12 cellular contexts compared by ENCODE assay signal in genomic region chr7:101179117-101179779, GRCh38. TPM values are rescaled to one million over a fixed set of nuclear protein-coding genes. Genes with fewer than 3 reads are reported as not detected.
A peak's percentile ranks its signal among the peaks of the same experiment; 100 is the strongest.
DNase-seq lines count a peak whose midpoint lies in the region; TF ChIP-seq lines count a peak whose summit lies in the region.
"Had no signal": no experiment of that assay in that cellular context is flagged by ENCODE, and none has a peak within 500 bp of the region (broad histone marks: within the 10 kb centered on the region; RNA-seq: fewer than 3 reads in every experiment).

No MANE protein-coding gene starts in this region.

- H3K4me3 ChIP-seq in MM.1S (ENCODE audit: low read length) (no peak overlapping the region), brain microvascular endothelial cell (ENCODE audit: low read depth, low read length) (no peak overlapping the region)

- H3K4me1 Mint-ChIP-seq in brain (peaks cover 43% of the 10 kb centered on the region), neural crest cell (peaks cover 14% of the 10 kb centered on the region)
- H3K4me1 Mint-ChIP-seq in activated T-helper 1 cell treated with anti-CD3 and anti-CD28 coated beads, Interleukin-12 subunit alpha, Interleukin-12 subunit beta, Interleukin-2, Interleukin-4 antibody, amounts not matched to agents 30 ng/mL and 10 ng/mL and 1 ng/mL, durations not matched to agents 14 hours and 24 hours and 36 hours (ENCODE audit: low read depth): peaks cover 13% of the 10 kb centered on the region

- H4K20me1 ChIP-seq in MM.1S (ENCODE audit: insufficient read depth, low read length): no peaks in the 10 kb centered on the region

- DNase-seq in NCI-H1436 (lab: John Stamatoyannopoulos, UW) (peak; percentile 60), NCI-H1436 treated with DMSO at 0.1 percent for 48 hours (lab: John Stamatoyannopoulos, UW) (no peak), MM.1S (no peak), neural crest cell (ENCODE audit: low read depth, low spot score) (peak; percentile 45), putamen (ENCODE audit: low spot score) (no peak), brain microvascular endothelial cell (no peak)
- DNase-seq in activated T-helper 1 cell treated with anti-CD3 and anti-CD28 coated beads, Interleukin-12 subunit alpha, Interleukin-12 subunit beta, Interleukin-2, Interleukin-4 antibody, amounts not matched to agents 30 ng/mL and 10 ng/mL and 1 ng/mL, durations not matched to agents 14 hours and 24 hours and 36 hours (ENCODE audit: low spot score): no peak
- DNase-seq: NK-92 treated with Interleukin-12 subunit alpha and Interleukin-12 subunit beta, amount 100 ng/mL, for 24 hours had no signal

- H3K79me2 ChIP-seq in MM.1S (ENCODE audit: low read length): no peaks in the 10 kb centered on the region

- 0 out of 2 replicates have a peak, but pooled peaks cover 4% of the 10 kb centered on the region for H3K4me1 ChIP-seq in MM.1S (ENCODE audit: low read length)

- H3K4me3 Mint-ChIP-seq in brain (peak overlapping the region; percentile 86 to 93 (median 91)), neural crest cell (peak overlapping the region; percentile 88)
- no peak overlapping the region for H3K4me3 Mint-ChIP-seq in activated T-helper 1 cell treated with anti-CD3 and anti-CD28 coated beads, Interleukin-12 subunit alpha, Interleukin-12 subunit beta, Interleukin-2, Interleukin-4 antibody, amounts not matched to agents 30 ng/mL and 10 ng/mL and 1 ng/mL, durations not matched to agents 14 hours and 24 hours and 36 hours

- H3K27me3 ChIP-seq in MM.1S (replicated peaks; ENCODE audit: insufficient read depth, low read length) (peaks cover 72% of the 10 kb centered on the region), brain microvascular endothelial cell (replicated peaks) (peaks cover 52% of the 10 kb centered on the region)

- H3F3A ChIP-seq in MM.1S (ENCODE audit: insufficient read depth, low read length): no peaks in the 10 kb centered on the region

- H3K36me3 Mint-ChIP-seq in brain (peaks cover 18% of the 10 kb centered on the region), neural crest cell (ENCODE audit: low read depth) (no peaks in the 10 kb centered on the region)
- H3K36me3 Mint-ChIP-seq in activated T-helper 1 cell treated with anti-CD3 and anti-CD28 coated beads, Interleukin-12 subunit alpha, Interleukin-12 subunit beta, Interleukin-2, Interleukin-4 antibody, amounts not matched to agents 30 ng/mL and 10 ng/mL and 1 ng/mL, durations not matched to agents 14 hours and 24 hours and 36 hours (ENCODE audit: low read depth): no peaks in the 10 kb centered on the region

- no peak overlapping the region for H2AFZ ChIP-seq in MM.1S (ENCODE audit: low read length)

- H3K9me2 ChIP-seq in MM.1S (replicated peaks; ENCODE audit: insufficient read depth, low read length): no peaks in the 10 kb centered on the region

- no peak overlapping the region for H3K27ac ChIP-seq in MM.1S (ENCODE audit: low read length)
- H3K27ac ChIP-seq in brain microvascular endothelial cell: no peak overlapping the region
- H3K27ac ChIP-seq: esophagus muscularis mucosa had no signal

- no peak overlapping the region for H3K9ac ChIP-seq in MM.1S (ENCODE audit: low read length)

- H3K27me3 Mint-ChIP-seq in brain (peaks cover 78% of the 10 kb centered on the region), neural crest cell (ENCODE audit: low read depth) (peaks cover 75% of the 10 kb centered on the region)
- peaks cover 67% of the 10 kb centered on the region for H3K27me3 Mint-ChIP-seq in activated T-helper 1 cell treated with anti-CD3 and anti-CD28 coated beads, Interleukin-12 subunit alpha, Interleukin-12 subunit beta, Interleukin-2, Interleukin-4 antibody, amounts not matched to agents 30 ng/mL and 10 ng/mL and 1 ng/mL, durations not matched to agents 14 hours and 24 hours and 36 hours (ENCODE audit: insufficient read depth)

- no peaks in the 10 kb centered on the region for H3K9me3 ChIP-seq in MM.1S (replicated peaks; ENCODE audit: insufficient read depth, low read length)
- H3K9me3 ChIP-seq: esophagus muscularis mucosa had no signal

- 0 out of 2 replicates have a peak overlapping the region, but pooled peaks have one; percentile 18 for H3K4me2 ChIP-seq in MM.1S (ENCODE audit: low read depth, low read length)

- TF ChIP-seq CTCF in MM.1S (IDR thresholded peaks at IDR 0.05; ENCODE audit: low read length) (no peak), brain (conservative IDR thresholded peaks at IDR 0.05) (no peak), neural crest cell (conservative IDR thresholded peaks at IDR 0.05) (no peak), brain microvascular endothelial cell (IDR thresholded peaks at IDR 0.05; ENCODE audit: low read depth, low read length, missing control alignments) (no peak)

- H3K27ac Mint-ChIP-seq in brain (peak overlapping the region; percentile 70 to 98 (median 92)), neural crest cell (ENCODE audit: unreplicated experiment) (peak overlapping the region; percentile 95)
- no peak overlapping the region for H3K27ac Mint-ChIP-seq in activated T-helper 1 cell treated with anti-CD3 and anti-CD28 coated beads, Interleukin-12 subunit alpha, Interleukin-12 subunit beta, Interleukin-2, Interleukin-4 antibody, amounts not matched to agents 30 ng/mL and 10 ng/mL and 1 ng/mL, durations not matched to agents 14 hours and 24 hours and 36 hours

- H3K36me3 ChIP-seq in MM.1S (replicated peaks; ENCODE audit: insufficient read depth, low read length) (no peaks in the 10 kb centered on the region), brain microvascular endothelial cell (replicated peaks) (no peaks in the 10 kb centered on the region)
- H3K36me3 ChIP-seq: esophagus muscularis mucosa had no signal

- H3K9me3 Mint-ChIP-seq in brain (peaks cover 0 to 8% (median 2%) of the 10 kb centered on the region in 5 experiments), neural crest cell (peaks cover 4% of the 10 kb centered on the region)
- H3K9me3 Mint-ChIP-seq in activated T-helper 1 cell treated with anti-CD3 and anti-CD28 coated beads, Interleukin-12 subunit alpha, Interleukin-12 subunit beta, Interleukin-2, Interleukin-4 antibody, amounts not matched to agents 30 ng/mL and 10 ng/mL and 1 ng/mL, durations not matched to agents 14 hours and 24 hours and 36 hours: no peaks in the 10 kb centered on the region

- in situ Hi-C loops in brain microvascular endothelial cell (cut with HindIII; ENCODE audit: low pct_ligation_motif_present, low sequenced_read_pairs): no loop called here

- intact Hi-C loops in activated T-helper 1 cell treated with anti-CD3 and anti-CD28 coated beads, Interleukin-12 subunit alpha, Interleukin-12 subunit beta, Interleukin-2, Interleukin-4 antibody, amounts not matched to agents 30 ng/mL and 10 ng/mL and 1 ng/mL, durations not matched to agents 14 hours and 24 hours and 36 hours (cut with micrococcal nuclease): loop anchor here (10.0 kb wide), 2 partner anchors 126 to 214 kb away; partner anchors contain the start of gene MUC12

RNA-seq across cellular contexts. Expression of gene NAT16, which starts 0.8 kb away (rescaled TPM):
- 41.0 TPM for polyA plus RNA-seq in brain (ENCODE audit: insufficient read depth, low read depth, low replicate concordance)
- total RNA-seq in neural crest cell: 0.70 and 1.7 TPM in 2 replicates
- total RNA-seq in activated T-helper 1 cell treated with anti-CD3 and anti-CD28 coated beads, Interleukin-12 subunit alpha, Interleukin-12 subunit beta, Interleukin-2, Interleukin-4 antibody, amounts not matched to agents 30 ng/mL and 10 ng/mL and 1 ng/mL, durations not matched to agents 14 hours and 24 hours and 36 hours: 0.08 TPM in 1 of 2 replicates, not detected in the other
- total RNA-seq: esophagus muscularis mucosa, mucosa of gallbladder, ureter had no signal

RNA-seq across cellular contexts. Expression of gene VGF, which starts 13.9 kb away (rescaled TPM):
- 37.7 TPM for polyA plus RNA-seq in brain (ENCODE audit: insufficient read depth, low read depth, low replicate concordance)
- total RNA-seq in neural crest cell: 8.7 and 9.1 TPM in 2 replicates
- 0.10 and 0.21 TPM in 2 replicates for total RNA-seq in activated T-helper 1 cell treated with anti-CD3 and anti-CD28 coated beads, Interleukin-12 subunit alpha, Interleukin-12 subunit beta, Interleukin-2, Interleukin-4 antibody, amounts not matched to agents 30 ng/mL and 10 ng/mL and 1 ng/mL, durations not matched to agents 14 hours and 24 hours and 36 hours
- total RNA-seq: ureter had no signal

RNA-seq across cellular contexts. Expression of gene MOGAT3, which starts 21.6 kb away (rescaled TPM):
- not detected for polyA plus RNA-seq in brain (ENCODE audit: insufficient read depth, low read depth, low replicate concordance)
- total RNA-seq in neural crest cell: not detected in 2 replicates
- total RNA-seq in activated T-helper 1 cell treated with anti-CD3 and anti-CD28 coated beads, Interleukin-12 subunit alpha, Interleukin-12 subunit beta, Interleukin-2, Interleukin-4 antibody, amounts not matched to agents 30 ng/mL and 10 ng/mL and 1 ng/mL, durations not matched to agents 14 hours and 24 hours and 36 hours: not detected in 2 replicates
- total RNA-seq: ureter had no signal

RNA-seq across cellular contexts. Expression of gene AP1S1, which starts 25.0 kb away (rescaled TPM):
- 127 TPM for polyA plus RNA-seq in brain (ENCODE audit: insufficient read depth, low read depth, low replicate concordance)
- 78.8 and 90.1 TPM in 2 replicates for total RNA-seq in neural crest cell
- 45.7 and 53.3 TPM in 2 replicates for total RNA-seq in activated T-helper 1 cell treated with anti-CD3 and anti-CD28 coated beads, Interleukin-12 subunit alpha, Interleukin-12 subunit beta, Interleukin-2, Interleukin-4 antibody, amounts not matched to agents 30 ng/mL and 10 ng/mL and 1 ng/mL, durations not matched to agents 14 hours and 24 hours and 36 hours

RNA-seq across cellular contexts. Expression of gene PLOD3, which starts 38.1 kb away (rescaled TPM):
- polyA plus RNA-seq in brain (ENCODE audit: insufficient read depth, low read depth, low replicate concordance): 73.5 TPM
- 86.9 and 98.0 TPM in 2 replicates for total RNA-seq in neural crest cell
- total RNA-seq in activated T-helper 1 cell treated with anti-CD3 and anti-CD28 coated beads, Interleukin-12 subunit alpha, Interleukin-12 subunit beta, Interleukin-2, Interleukin-4 antibody, amounts not matched to agents 30 ng/mL and 10 ng/mL and 1 ng/mL, durations not matched to agents 14 hours and 24 hours and 36 hours: 65.2 and 68.9 TPM in 2 replicates

Comparison
In these comparisons a context has a peak if more than half of its experiments do, and no peak if none do; other contexts are left out.
1. DNase-seq: peak in NCI-H1436 (single experiment) and neural crest cell (single experiment); none in NCI-H1436 treated with DMSO at 0.1 percent for 48 hours (single experiment), MM.1S (single experiment), putamen (single experiment), activated T-helper 1 cell treated with anti-CD3 and anti-CD28 coated beads, Interleukin-12 subunit alpha, Interleukin-12 subunit beta, Interleukin-2, Interleukin-4 antibody, amounts not matched to agents 30 ng/mL and 10 ng/mL and 1 ng/mL, durations not matched to agents 14 hours and 24 hours and 36 hours (single experiment) and brain microvascular endothelial cell (single experiment).